ENCODE assay signal across 7 cellular contexts in genomic region chrX:129337264-129337663, GRCh38.
DNase-seq lines count a peak whose midpoint lies in the region; TF ChIP-seq lines count a peak whose summit lies in the region.
"Not testable (repeated sequence)": the region's sequence is repeated elsewhere in the genome, so short reads cannot be mapped to it uniquely, and the experiment has no call there.

No MANE protein-coding gene starts in this region.

- not testable (repeated sequence) for H3K36me3 ChIP-seq in colonic mucosa; iPS DF 6.9 (ENCODE audit: control insufficient read depth, insufficient read depth, low read length)

- H3K4me1 ChIP-seq in H9 (ENCODE audit: insufficient read depth, low read length); colonic mucosa; iPS DF 6.9 (ENCODE audit: control insufficient read depth, insufficient read depth, low read length): not testable (repeated sequence)

- H3K79me1 ChIP-seq in H9 (ENCODE audit: insufficient read depth, low read depth, low read length, poor library complexity, severe bottlenecking) = not testable (repeated sequence)

- not testable (repeated sequence) for H3K4me3 ChIP-seq in colonic mucosa
- H3K4me3 ChIP-seq in iPS DF 6.9 (ENCODE audit: low read length) = peak overlapping the region; percentile 35; the same call in 1 of the 2 replicates

- H3K9ac ChIP-seq in H9 (ENCODE audit: extremely low read depth, insufficient read length, low read length) = peak overlapping the region; percentile 68
- not testable (repeated sequence) for H3K9ac ChIP-seq in colonic mucosa (ENCODE audit: low read depth in 2 of 2, low read length in 2 of 2)

- not testable (repeated sequence) for H3K4ac ChIP-seq in H9 (ENCODE audit: low read depth, low read length)

- H3K36me3 Mint-ChIP-seq in H9 (ENCODE audit: insufficient read depth in 1 of 3, low read depth in 3 of 3) (peaks cover 6 to 30% (median 26%) of the 10 kb centered on the region in 3 experiments; a peak in 6 of 7 replicates), nephron (ENCODE audit: low read depth) (peaks cover 50% of the 10 kb centered on the region), progenitor cell of endocrine pancreas (ENCODE audit: insufficient read depth) (peaks cover 33% of the 10 kb centered on the region)

- not testable (repeated sequence) for H3K23ac ChIP-seq in H9 (ENCODE audit: insufficient read length, low read depth, low read length)

- not testable (repeated sequence) for H3K4me1 Mint-ChIP-seq in H9; nephron; progenitor cell of endocrine pancreas (ENCODE audit: low read depth)

- WGBS in H9 (ENCODE audit: extremely low coverage, insufficient read length, low lambda C conversion rate) = no CpG with 5 or more reads among the region's 16 CpGs
- WGBS in iPS DF 6.9 (ENCODE audit: insufficient coverage, insufficient read length) = no CpG with 5 or more reads among the region's 16 CpGs

- not testable (repeated sequence) for H3T11ph ChIP-seq in H9 (ENCODE audit: low read length)

- H4K8ac ChIP-seq in H9 (replicated peaks; ENCODE audit: insufficient read length, low read depth, low read length) = not testable (repeated sequence)

- not testable (repeated sequence) for H3K27ac ChIP-seq in H9 (ENCODE audit: insufficient read length, low read depth, low read length); colonic mucosa; iPS DF 6.9 (ENCODE audit: low read length)

- H2AFZ ChIP-seq in H9 (ENCODE audit: low read length) = not testable (repeated sequence)

- not testable (repeated sequence) for H2BK20ac ChIP-seq in H9 (ENCODE audit: low read depth, low read length, poor library complexity, severe bottlenecking)

- peak overlapping the region; percentile 79; the same call in 1 of the 2 replicates for H3K14ac ChIP-seq in H9 (ENCODE audit: insufficient read depth, low read length)

- H3K9me3 ChIP-seq in H9 (ENCODE audit: control insufficient read depth, low read depth, low read length); colonic mucosa; iPS DF 6.9 (ENCODE audit: control insufficient read depth, insufficient read depth, low read length): not testable (repeated sequence)

- not testable (repeated sequence) for H3K79me2 ChIP-seq in H9 (ENCODE audit: insufficient read depth, low read length)

- not testable (repeated sequence) for H3K23me2 ChIP-seq in H9 (ENCODE audit: insufficient read length, low read depth, low read length, poor library complexity, severe bottlenecking)

- H3K4me3 Mint-ChIP-seq in H9 = peak overlapping the region; percentile 88 to 89
- peak overlapping the region; percentile 67 to 76 (median 76) for H3K4me3 Mint-ChIP-seq in nephron
- H3K4me3 Mint-ChIP-seq in progenitor cell of endocrine pancreas (ENCODE audit: low read depth) = peak overlapping the region; percentile 80

- not testable (repeated sequence) for H2AK5ac ChIP-seq in H9 (ENCODE audit: insufficient read length, low read length)

- H4K91ac ChIP-seq in H9 (ENCODE audit: insufficient read length, low read depth, low read length) = not testable (repeated sequence)

- intact Hi-C loops in colonic mucosa (cut with DNase I) = not testable (repeated sequence)

- H3K27ac Mint-ChIP-seq in H9 = peak overlapping the region in 2 of 3 experiments; percentile 88 to 97; a peak in 3 of 7 replicates
- H3K27ac Mint-ChIP-seq in nephron = not testable (repeated sequence)
- H3K27ac Mint-ChIP-seq in progenitor cell of endocrine pancreas = peak overlapping the region; percentile 70

- H3K27me3 ChIP-seq in H9 (ENCODE audit: insufficient read depth, low read length); colonic mucosa; iPS DF 6.9 (ENCODE audit: control insufficient read depth, insufficient read depth, low read length): not testable (repeated sequence)

- H4K5ac ChIP-seq in H9 (ENCODE audit: insufficient read length, low read depth, low read length) = not testable (repeated sequence)

- H3K27me3 Mint-ChIP-seq in H9 (ENCODE audit: low read depth) = peaks cover 78% of the 10 kb centered on the region
- H3K27me3 Mint-ChIP-seq in nephron (ENCODE audit: low read depth); progenitor cell of endocrine pancreas: not testable (repeated sequence)

- not testable (repeated sequence) for H3K18ac ChIP-seq in H9 (ENCODE audit: insufficient read length, low read depth, low read length)

- not testable (repeated sequence) for H3K56ac ChIP-seq in H9 (ENCODE audit: insufficient read length, low read depth, low read length)

- DNase-seq in H9 (peak; percentile 52), NCI-H460 (ENCODE audit: extremely low read depth, low read depth) (peak; percentile 32), colonic mucosa (peak; percentile 49), islet precursor cell (peak; percentile 62)
- DNase-seq in iPS DF 6.9 (ENCODE audit: low read depth, low spot score); progenitor cell of endocrine pancreas (ENCODE audit: low spot score, unreplicated experiment): not testable (repeated sequence)

- peaks cover 41 to 45% of the 10 kb centered on the region in 2 experiments for H3K9me3 Mint-ChIP-seq in H9
- H3K9me3 Mint-ChIP-seq in nephron = peaks cover 46% of the 10 kb centered on the region
- H3K9me3 Mint-ChIP-seq in progenitor cell of endocrine pancreas (ENCODE audit: low read depth) = peaks cover 41% of the 10 kb centered on the region

- H2BK15ac ChIP-seq in H9 (ENCODE audit: low read depth, low read length) = not testable (repeated sequence)

- not testable (repeated sequence) for TF ChIP-seq CTCF in H9 (conservative IDR thresholded peaks at IDR 0.05); colonic mucosa (IDR thresholded peaks at IDR 0.05); nephron (IDR thresholded peaks at IDR 0.05; ENCODE audit: unreplicated experiment in 3 of 3); progenitor cell of endocrine pancreas (IDR thresholded peaks at IDR 0.05; ENCODE audit: unreplicated experiment)

- H2BK120ac ChIP-seq in H9 (ENCODE audit: low read depth, low read length, poor library complexity, severe bottlenecking) = not testable (repeated sequence)

- H4K20me1 ChIP-seq in H9 (ENCODE audit: control insufficient read depth, insufficient read depth, insufficient read length) = not testable (repeated sequence)

- peak overlapping the region; percentile 46 for H3K4me2 ChIP-seq in H9 (ENCODE audit: insufficient read depth, insufficient read length, low read length)

- not testable (repeated sequence) for H2BK12ac ChIP-seq in H9 (ENCODE audit: insufficient read length, low read depth, low read length)

- H2BK5ac ChIP-seq in H9 (ENCODE audit: insufficient read length, low read length) = not testable (repeated sequence)
